In the genomic region with DNA sequence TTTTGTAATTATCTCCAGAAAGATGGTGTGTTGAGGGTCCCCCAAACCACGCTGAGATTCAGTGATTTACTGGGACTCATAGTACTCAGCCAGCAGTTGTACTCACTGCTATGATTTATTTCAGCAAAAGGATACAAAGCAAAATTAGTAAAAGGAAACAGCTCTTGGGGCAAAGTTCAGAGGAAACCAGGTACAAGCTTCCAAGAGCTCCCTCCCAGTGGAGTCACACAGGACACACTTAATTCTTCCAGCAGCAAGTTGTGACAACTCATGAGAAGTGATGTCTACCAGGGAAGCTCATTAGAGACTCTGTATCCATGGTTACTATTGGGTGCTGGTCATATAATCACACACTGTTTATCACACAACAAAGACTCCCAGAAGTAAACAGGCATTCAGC, we compare ENCODE assay signal across 17 cellular contexts.
"Had no signal": no experiment of that assay in that cellular context is flagged by ENCODE, and none has a peak within 500 bp of the region (broad histone marks: within the 10 kb centered on the region; RNA-seq: fewer than 3 reads in every experiment).

No MANE protein-coding gene starts in this region.

- H3K36me3 Mint-ChIP-seq: natural killer cell had no signal

- DNase-seq: effector CD4-positive, alpha-beta T cell; endodermal cell; erythroblast; foreskin melanocyte; head of caudate nucleus; kidney; left cardiac atrium; natural killer cell; posterior cingulate gyrus; sigmoid colon; stimulated activated CD4-positive, alpha-beta T cell treated with anti-CD3 and anti-CD28 coated beads, Interleukin-12 subunit alpha, Interleukin-12 subunit beta, amount 100 ng/mL, for 4 hours; stimulated activated naive CD4-positive, alpha-beta T cell treated with Interleukin-2 at 50 U/mL for 16 hours had no signal

- H3K9me3 ChIP-seq: sigmoid colon had no signal

- H3K4me2 ChIP-seq: hepatocyte had no signal

- H3K4me1 Mint-ChIP-seq: endodermal cell, natural killer cell had no signal

- H3K79me2 ChIP-seq: hepatocyte had no signal

- H3K27ac Mint-ChIP-seq: endodermal cell, natural killer cell, type B pancreatic cell had no signal

- H3K4me3 Mint-ChIP-seq: endodermal cell, natural killer cell, neural crest cell, type B pancreatic cell had no signal

- H3K9me3 Mint-ChIP-seq: natural killer cell had no signal

- H3K27me3 Mint-ChIP-seq: type B pancreatic cell had no signal

- H3K27ac ChIP-seq: coronary artery, hepatocyte, sigmoid colon, skin epidermis had no signal

- ATAC-seq: left cardiac atrium, natural killer cell had no signal

- H2AFZ ChIP-seq: hepatocyte had no signal

- H3K4me1 ChIP-seq: sigmoid colon had no signal

- H3K4me3 ChIP-seq: coronary artery, hepatocyte, sigmoid colon, skin epidermis had no signal

- H3K27me3 ChIP-seq: hepatocyte, sigmoid colon had no signal
